Comparison of ENCODE assay signal across 8 cellular contexts in genomic region chr9:72592501-72593403, GRCh38.
A peak's percentile ranks its signal among the peaks of the same experiment; 100 is the strongest.
DNase-seq lines count a peak whose midpoint lies in the region; ATAC-seq and TF ChIP-seq lines count a peak whose summit lies in the region.

No MANE protein-coding gene starts in this region.

- peak; percentile 61 for DNase-seq in AG08395 (ENCODE audit: low spot score)
- DNase-seq in GM12864 (ENCODE audit: low read depth): peak; percentile 21
- DNase-seq in NCI-H128 (lab: John Stamatoyannopoulos, UW; ENCODE audit: unreplicated experiment): peak; percentile 17
- peak in 1 of 3 donors; percentile 8 for DNase-seq in T-helper 17 cell
- peak; percentile 70 for DNase-seq in epithelial cell of esophagus (ENCODE audit: low read depth)
- DNase-seq in middle frontal gyrus (ENCODE audit: extremely low spot score, low spot score): peak; percentile 63
- DNase-seq in MG63: no peak

- H3K4me1 Mint-ChIP-seq in T-helper 17 cell: peaks cover 25% of the 10 kb centered on the region

- ATAC-seq in HG02678 (IDR thresholded peaks at IDR 0.05; ENCODE audit: unreplicated experiment) (peak; percentile 88), T-helper 17 cell (peak; percentile 76)

- no peak overlapping the region for H3K4me3 ChIP-seq in GM12864 (ENCODE audit: low read depth, low read length)
- no peak overlapping the region for H3K4me3 ChIP-seq in epithelial cell of esophagus (ENCODE audit: low read length)
- no peak overlapping the region for H3K4me3 ChIP-seq in MG63

- H3K9me3 ChIP-seq in T-helper 17 cell (ENCODE audit: control insufficient read depth, low read length, poor library complexity, severe bottlenecking): no peaks in the 10 kb centered on the region
- no peaks in the 10 kb centered on the region for H3K9me3 ChIP-seq in MG63

- H3K36me3 ChIP-seq in MG63: no peaks in the 10 kb centered on the region

- H3K27me3 ChIP-seq in MG63: no peaks in the 10 kb centered on the region

- peak overlapping the region; percentile 60 for H3K27ac Mint-ChIP-seq in T-helper 17 cell

- H3K4me3 Mint-ChIP-seq in T-helper 17 cell: no peak overlapping the region

- H3K27me3 Mint-ChIP-seq in T-helper 17 cell: peaks cover 6% of the 10 kb centered on the region

- no peaks in the 10 kb centered on the region for H3K36me3 Mint-ChIP-seq in T-helper 17 cell (ENCODE audit: low read depth)

- TF ChIP-seq CTCF in GM12864 (IDR thresholded peaks at IDR 0.05; ENCODE audit: low read depth, low read length, missing control alignments) (peak; percentile 53), epithelial cell of esophagus (IDR thresholded peaks at IDR 0.05; ENCODE audit: insufficient read depth, low read depth, low read length, missing control alignments) (peak; percentile 76)
